ENCODE assay signal across 24 cellular contexts in genomic region chr4:85760521-85760920, GRCh38.
"Had no signal": no experiment of that assay in that cellular context is flagged by ENCODE, and none has a peak within 500 bp of the region (broad histone marks: within the 10 kb centered on the region; RNA-seq: fewer than 3 reads in every experiment).

No MANE protein-coding gene starts in this region.

- ATAC-seq: activated T-cell treated with anti-CD3 and anti-CD28 coated beads, Interleukin-2, amount 50 U/mL, for 72 hours; foreskin keratinocyte; left lobe of liver; naive thymus-derived CD8-positive, alpha-beta T cell; right lobe of liver had no signal

- H3K27me3 ChIP-seq: adrenal gland, breast epithelium, esophagus muscularis mucosa, foreskin keratinocyte, right lobe of liver, suprapubic skin, transverse colon, uterus had no signal

- H3K4me1 ChIP-seq: adrenal gland, breast epithelium, foreskin keratinocyte, prostate gland, right lobe of liver had no signal

- H3K9me3 ChIP-seq: adrenal gland, breast epithelium, esophagus muscularis mucosa, prostate gland, right lobe of liver, suprapubic skin, transverse colon, uterus had no signal

- DNase-seq: activated CD4-positive, alpha-beta T cell treated with anti-CD3 and anti-CD28 coated beads for 1 hour; activated CD8-positive, alpha-beta memory T cell treated with anti-CD3 and anti-CD28 coated beads for 24 hours; activated CD8-positive, alpha-beta memory T cell treated with anti-CD3 and anti-CD28 coated beads, Interleukin-2, amount 50 U/mL, for 48 hours; activated effector memory CD4-positive, alpha-beta T cell treated with anti-CD3 and anti-CD28 coated beads, Interleukin-2, amount 50 U/mL, for 16 hours; activated T-cell treated with anti-CD3 and anti-CD28 coated beads, Interleukin-2, amount 50 U/mL, for 72 hours; adrenal gland; cerebellar nuclear complex; cortex of kidney; effector CD4-positive, alpha-beta T cell; foreskin keratinocyte; naive thymus-derived CD8-positive, alpha-beta T cell; right lobe of liver; small intestine; stimulated activated CD4-positive, alpha-beta T cell treated with anti-CD3 and anti-CD28 coated beads, Interleukin-15, amount 100 ng/mL, for 24 hours; stimulated activated CD4-positive, alpha-beta T cell treated with anti-CD3 and anti-CD28 coated beads, Interleukin-2, amount 100 ng/mL, for 48 hours; T-helper 2 cell; transverse colon; uterus; WERI-Rb-1 had no signal

- H3K27ac ChIP-seq: foreskin keratinocyte, prostate gland, right lobe of liver, suprapubic skin, uterus, WERI-Rb-1 had no signal

- H3K36me3 ChIP-seq: adrenal gland, breast epithelium, esophagus muscularis mucosa, prostate gland, right lobe of liver, suprapubic skin, transverse colon, uterus, WERI-Rb-1 had no signal

- H3K4me3 ChIP-seq: adrenal gland, breast epithelium, esophagus muscularis mucosa, prostate gland, right lobe of liver, suprapubic skin, transverse colon, uterus had no signal
